ENCODE assay signal across 19 cellular contexts in the genomic region with DNA sequence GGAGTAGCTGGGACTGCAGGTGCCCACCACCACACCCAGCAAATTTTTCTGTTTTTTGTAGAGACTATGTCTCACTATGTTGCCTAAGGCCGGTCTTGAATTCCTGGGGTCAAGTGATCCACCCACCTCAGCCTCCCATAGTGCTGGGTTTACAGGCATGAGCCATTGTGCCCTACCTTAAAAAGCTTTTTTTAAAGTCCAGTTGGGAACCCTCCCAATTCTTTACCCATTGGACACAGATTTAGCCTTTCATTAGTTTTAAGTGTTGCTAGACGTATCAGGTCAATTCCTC. TPM values are rescaled to one million over a fixed set of nuclear protein-coding genes. Genes with fewer than 3 reads are reported as not detected.
A peak's percentile ranks its signal among the peaks of the same experiment; 100 is the strongest.
DNase-seq lines count a peak whose midpoint lies in the region; ATAC-seq and TF ChIP-seq lines count a peak whose summit lies in the region.
"Had no signal": no experiment of that assay in that cellular context is flagged by ENCODE, and none has a peak within 500 bp of the region (broad histone marks: within the 10 kb centered on the region; RNA-seq: fewer than 3 reads in every experiment).

No MANE protein-coding gene starts in this region.

- peaks cover 4% of the 10 kb centered on the region for H3K36me3 Mint-ChIP-seq in T-helper 1 cell treated with Interleukin-12 subunit alpha and Interleukin-12 subunit beta and Interleukin-4 antibody, amounts not matched to agents 30 μg/mL and 1 μg/mL, for 36 hours (ENCODE audit: low read depth)
- H3K36me3 Mint-ChIP-seq in activated T-helper 17 cell treated with anti-CD3 and anti-CD28 coated beads, Interleukin-2, amount 50 U/mL, for 72 hours (ENCODE audit: low read depth): peaks cover 20% of the 10 kb centered on the region
- no peaks in the 10 kb centered on the region for H3K36me3 Mint-ChIP-seq in natural killer cell

- peak overlapping the region; percentile 10 for H3K4me3 ChIP-seq in GM12864 (ENCODE audit: low read depth, low read length)
- H3K4me3 ChIP-seq: lung, tibial nerve had no signal

- intact Hi-C loops in natural killer cell (cut with micrococcal nuclease): loop anchor here (2.0 to 5.0 kb wide), 3 partner anchors 35 to 75 kb away; a partner anchor contains a TSS
- intact Hi-C loops in posterior vena cava (cut with DNase I): no loop called here

- H3K9me3 Mint-ChIP-seq in T-helper 1 cell treated with Interleukin-12 subunit alpha and Interleukin-12 subunit beta and Interleukin-4 antibody, amounts not matched to agents 30 μg/mL and 1 μg/mL, for 36 hours: no peaks in the 10 kb centered on the region
- H3K9me3 Mint-ChIP-seq in activated T-helper 17 cell treated with anti-CD3 and anti-CD28 coated beads, Interleukin-2, amount 50 U/mL, for 72 hours: no peaks in the 10 kb centered on the region
- no peaks in the 10 kb centered on the region for H3K9me3 Mint-ChIP-seq in natural killer cell
- H3K9me3 Mint-ChIP-seq: H9 had no signal

- H3K27me3 Mint-ChIP-seq in T-helper 1 cell treated with Interleukin-12 subunit alpha and Interleukin-12 subunit beta and Interleukin-4 antibody, amounts not matched to agents 30 μg/mL and 1 μg/mL, for 36 hours (ENCODE audit: low read depth): no peaks in the 10 kb centered on the region
- no peaks in the 10 kb centered on the region for H3K27me3 Mint-ChIP-seq in activated T-helper 17 cell treated with anti-CD3 and anti-CD28 coated beads, Interleukin-2, amount 50 U/mL, for 72 hours
- no peaks in the 10 kb centered on the region for H3K27me3 Mint-ChIP-seq in natural killer cell (ENCODE audit: low read depth in 2 of 2)

- no peak for TF ChIP-seq CTCF in GM12864 (IDR thresholded peaks at IDR 0.05; ENCODE audit: low read depth, low read length, missing control alignments)
- no peak for TF ChIP-seq CTCF in natural killer cell (IDR thresholded peaks at IDR 0.05)

- H3K27ac Mint-ChIP-seq in T-helper 1 cell treated with Interleukin-12 subunit alpha and Interleukin-12 subunit beta and Interleukin-4 antibody, amounts not matched to agents 30 μg/mL and 1 μg/mL, for 36 hours: peak overlapping the region; percentile 83
- peak overlapping the region; percentile 36 for H3K27ac Mint-ChIP-seq in activated T-helper 17 cell treated with anti-CD3 and anti-CD28 coated beads, Interleukin-2, amount 50 U/mL, for 72 hours
- H3K27ac Mint-ChIP-seq in natural killer cell: peak overlapping the region; percentile 98 to 100

- peak overlapping the region; percentile 70 for H3K4me3 Mint-ChIP-seq in T-helper 1 cell treated with Interleukin-12 subunit alpha and Interleukin-12 subunit beta and Interleukin-4 antibody, amounts not matched to agents 30 μg/mL and 1 μg/mL, for 36 hours
- peak overlapping the region; percentile 88 for H3K4me3 Mint-ChIP-seq in activated T-helper 17 cell treated with anti-CD3 and anti-CD28 coated beads, Interleukin-2, amount 50 U/mL, for 72 hours
- H3K4me3 Mint-ChIP-seq in natural killer cell: peak overlapping the region; percentile 62

- DNase-seq in T-helper 1 cell (no peak), GM12864 (ENCODE audit: low read depth) (no peak), natural killer cell (no peak), HT-29 (ENCODE audit: low spot score) (no peak), posterior vena cava (ENCODE audit: low spot score) (no peak), kidney glomerular epithelial cell (lab: John Stamatoyannopoulos, UW) (no peak)
- DNase-seq: amniotic stem cell; EL; foreskin keratinocyte; H9; NCI-H2029; NCI-H524; occipital lobe; stimulated activated CD4-positive, alpha-beta T cell treated with anti-CD3 and anti-CD28 coated beads, Interleukin-2, amount 100 ng/mL, for 48 hours; stimulated activated CD8-positive, alpha-beta memory T cell treated with anti-CD3 and anti-CD28 coated beads, Interleukin-4, amount 100 ng/mL, for 48 hours had no signal

- no peak for ATAC-seq in activated T-helper 17 cell treated with anti-CD3 and anti-CD28 coated beads, Interleukin-2, amount 50 U/mL, for 72 hours (replicated peaks)
- no peak for ATAC-seq in natural killer cell
- ATAC-seq: foreskin keratinocyte had no signal

- peaks cover 54% of the 10 kb centered on the region for H3K4me1 Mint-ChIP-seq in T-helper 1 cell treated with Interleukin-12 subunit alpha and Interleukin-12 subunit beta and Interleukin-4 antibody, amounts not matched to agents 30 μg/mL and 1 μg/mL, for 36 hours (ENCODE audit: low read depth)
- peaks cover 39% of the 10 kb centered on the region for H3K4me1 Mint-ChIP-seq in activated T-helper 17 cell treated with anti-CD3 and anti-CD28 coated beads, Interleukin-2, amount 50 U/mL, for 72 hours
- H3K4me1 Mint-ChIP-seq in natural killer cell: peaks cover 33 to 34% of the 10 kb centered on the region in 2 donors

RNA-seq across cellular contexts. Expression of a gene that starts 1.7 kb away (rescaled TPM):
- 10 to 100 TPM; 48.2 to 61.2 TPM for total RNA-seq in activated T-helper 17 cell treated with anti-CD3 and anti-CD28 coated beads, Interleukin-2, amount 50 U/mL, for 72 hours
- total RNA-seq in natural killer cell (10 to 100 TPM; 65.8 to 84.6 (median 66.1) TPM), posterior vena cava (10 to 100 TPM; 28.6 to 30.1 TPM)
- total RNA-seq in HT-29 (2014; rRNA removed; shearing (Covaris generic)): 9.0 and 9.7 TPM in 2 replicates

Comparison
In these comparisons a context has a peak if more than half of its experiments do, and no peak if none do; other contexts are left out.
1. H3K27ac Mint-ChIP-seq: peak in every context shown above with its lines; median percentile 99 in natural killer cell; 83 in T-helper 1 cell treated with Interleukin-12 subunit alpha and Interleukin-12 subunit beta and Interleukin-4 antibody, amounts not matched to agents 30 μg/mL and 1 μg/mL, for 36 hours; 36 in activated T-helper 17 cell treated with anti-CD3 and anti-CD28 coated beads, Interleukin-2, amount 50 U/mL, for 72 hours.